In the genomic region with DNA sequence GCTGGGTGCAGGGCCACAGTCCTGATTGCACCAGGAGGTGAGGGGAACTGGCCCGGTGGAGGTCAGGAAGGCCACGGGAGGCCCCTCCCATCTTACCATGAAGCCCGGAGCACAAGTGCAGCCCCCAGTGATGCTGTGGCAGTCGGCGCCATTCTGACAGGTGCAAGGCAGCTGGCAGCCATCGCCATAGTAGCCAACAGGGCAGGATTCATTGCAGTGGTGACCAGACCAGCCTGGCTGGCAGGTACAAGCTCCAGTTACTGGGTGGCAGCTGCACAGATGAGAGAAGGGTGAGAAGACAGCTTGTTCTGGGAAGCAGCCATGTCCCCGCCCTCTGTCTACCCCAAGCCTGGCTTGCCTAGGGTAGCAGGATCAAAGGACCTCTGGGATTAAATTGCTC, we compare ENCODE assay signal across 1 cellular context.
TF ChIP-seq lines count a peak whose summit lies in the region.

No MANE protein-coding gene starts in this region.

TF ChIP-seq in GM12891, 5 proteins besides CTCF, POLR2A, EP300 and RAD21:
- no peak for TF ChIP-seq PAX5 (IDR thresholded peaks at IDR 0.05; ENCODE audit: insufficient read depth, low read length, severe bottlenecking)
- TF ChIP-seq POLR2AphosphoS5 (IDR thresholded peaks at IDR 0.05; ENCODE audit: low read depth, low read length) = no peak
- no peak for TF ChIP-seq TAF1 (IDR thresholded peaks at IDR 0.05; ENCODE audit: low read depth, low read length)
- no peak for TF ChIP-seq SPI1 (IDR thresholded peaks at IDR 0.05; ENCODE audit: low read depth, low read length)
- TF ChIP-seq POU2F2 (IDR thresholded peaks at IDR 0.05; ENCODE audit: low read depth, low read length) = no peak
TF ChIP-seq in GM12891: peak in this region for 0.
